ENCODE assay signal across 6 cellular contexts in the genomic region with DNA sequence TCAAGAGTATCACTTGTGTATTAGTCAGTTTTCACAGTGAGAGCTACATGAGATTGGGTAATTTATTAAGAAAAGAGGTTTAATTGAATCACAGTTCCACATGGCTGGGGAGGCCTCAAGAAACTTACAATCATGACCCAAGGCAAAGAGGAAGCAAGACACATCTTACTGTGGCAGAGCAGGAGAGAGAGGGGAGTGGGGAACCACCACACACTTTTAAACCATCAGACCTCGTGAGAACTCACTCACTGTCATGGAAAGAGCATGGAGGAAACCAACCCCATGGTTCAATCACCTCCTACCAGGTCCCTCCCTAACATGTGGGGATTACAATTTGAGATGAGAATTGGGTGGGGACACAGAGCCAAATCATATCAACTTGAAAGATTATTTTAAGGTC.
"Had no signal": no experiment of that assay in that cellular context is flagged by ENCODE, and none has a peak within 500 bp of the region (broad histone marks: within the 10 kb centered on the region; RNA-seq: fewer than 3 reads in every experiment).

No MANE protein-coding gene starts in this region.

- DNase-seq: IMR-90, KBM-7 had no signal

- H3K36me3 Mint-ChIP-seq: IgD-negative memory B cell had no signal

- H3K9me3 Mint-ChIP-seq: IgD-negative memory B cell had no signal

- H3K27ac Mint-ChIP-seq: IgD-negative memory B cell had no signal

- H3K4me3 ChIP-seq: K562 had no signal

- H3K27ac ChIP-seq: HL-60 had no signal

- ATAC-seq: HepG2, K562 had no signal

- H3K4me3 Mint-ChIP-seq: IgD-negative memory B cell had no signal

- H3K4me1 Mint-ChIP-seq: IgD-negative memory B cell had no signal

- H3K27me3 Mint-ChIP-seq: IgD-negative memory B cell had no signal
